ENCODE assay signal across 11 cellular contexts in the genomic region with DNA sequence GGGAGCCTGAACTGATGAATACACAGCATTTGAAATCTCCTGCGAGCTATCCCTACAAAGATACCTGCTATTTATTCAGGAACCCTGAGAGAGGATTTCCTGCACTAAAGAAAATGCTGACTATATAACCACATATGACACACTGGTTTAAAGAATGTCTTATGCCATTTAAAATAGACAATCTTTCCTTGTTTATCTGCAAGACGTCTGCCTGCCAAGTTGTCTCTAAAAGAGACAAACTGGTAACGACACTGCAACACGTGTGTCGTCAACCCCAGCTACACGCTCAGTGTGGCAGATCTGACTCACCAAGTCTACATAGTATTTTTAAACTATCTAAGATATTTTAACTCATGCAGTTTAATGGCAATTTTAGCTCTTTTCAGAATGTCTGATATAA. TPM values are rescaled to one million over a fixed set of nuclear protein-coding genes. Genes with fewer than 3 reads are reported as not detected.
DNase-seq lines count a peak whose midpoint lies in the region; ATAC-seq and TF ChIP-seq lines count a peak whose summit lies in the region.
"Had no signal": no experiment of that assay in that cellular context is flagged by ENCODE, and none has a peak within 500 bp of the region (broad histone marks: within the 10 kb centered on the region; RNA-seq: fewer than 3 reads in every experiment).

No MANE protein-coding gene starts in this region.

- no peak overlapping the region for H2BK15ac ChIP-seq in IMR-90 (ENCODE audit: low read depth, low read length)

- peaks cover 18 to 69% of the 10 kb centered on the region in 2 experiments for H3K79me1 ChIP-seq in IMR-90 (ENCODE audit: low read depth in 1 of 2, low read length in 2 of 2)

- CTCF ChIA-PET in IMR-90 (lab: Yijun Ruan, JAX): interaction anchor here (1.1 to 1.6 kb wide), 2 partner anchors 13 to 55 kb away, joined by 3 to 5 read pairs; no protein-coding TSS in a partner anchor
- CTCF ChIA-PET in CD4-positive, alpha-beta T cell (lab: Charles Lee): no interaction called here

- peak; percentile 33 for ATAC-seq in IMR-90 (ENCODE audit: low read depth)
- ATAC-seq in CD4-positive, alpha-beta T cell (ENCODE audit: poor library complexity): no peak
- ATAC-seq: Panc1 had no signal

- H3K9me1 ChIP-seq in IMR-90 (ENCODE audit: insufficient read depth, low read length): peaks cover 18% of the 10 kb centered on the region

- H3K36me3 ChIP-seq in IMR-90 (ENCODE audit: control insufficient read depth, insufficient read depth, low read length) (no peaks in the 10 kb centered on the region), skeletal muscle satellite cell (ENCODE audit: insufficient read depth, low read length) (no peaks in the 10 kb centered on the region)

- no peak overlapping the region for H2BK20ac ChIP-seq in IMR-90 (ENCODE audit: low read depth, low read length)

- no peak overlapping the region for H3K18ac ChIP-seq in IMR-90 (ENCODE audit: low read depth, low read length)

- H2AK9ac ChIP-seq in IMR-90 (replicated peaks; ENCODE audit: low read depth, low read length, poor library complexity): no peak overlapping the region

- no peak overlapping the region for H2BK120ac ChIP-seq in IMR-90 (ENCODE audit: low read depth, low read length)

- no TSS peak for BruUV-seq in IMR-90 (replicated peaks; lab: Mats Ljungman, UMichigan)

- TF ChIP-seq RAD21 in IMR-90 (IDR thresholded peaks at IDR 0.05; ENCODE audit: low read length): no peak

- no peak overlapping the region for H2AK5ac ChIP-seq in IMR-90 (ENCODE audit: low read depth, low read length)

- no peak overlapping the region for H3K4ac ChIP-seq in IMR-90 (ENCODE audit: low read depth, low read length)

- H3K9me3 ChIP-seq in IMR-90 (ENCODE audit: control insufficient read depth, insufficient read depth, low read length) (no peaks in the 10 kb centered on the region), skeletal muscle satellite cell (replicated peaks; ENCODE audit: low read length) (no peaks in the 10 kb centered on the region)
- no peaks in the 10 kb centered on the region for H3K9me3 ChIP-seq in CD4-positive, alpha-beta T cell (ENCODE audit: control insufficient read depth, low read length)

- no peak overlapping the region for H2BK5ac ChIP-seq in IMR-90 (ENCODE audit: low read depth, low read length, poor library complexity, severe bottlenecking)

- H3K9ac ChIP-seq in IMR-90 (ENCODE audit: low read depth, low read length) (no peak overlapping the region), skeletal muscle satellite cell (ENCODE audit: low read depth, low read length) (peak overlapping the region; percentile 26)

- TF ChIP-seq POLR2A in IMR-90 (IDR thresholded peaks at IDR 0.05; ENCODE audit: low read depth, low read length): no peak

- no CpG with 5 or more reads among the region's 6 CpGs for WGBS in IMR-90 (ENCODE audit: extremely low coverage in 2 of 2, insufficient read length in 1 of 2), 2 experiments

- no peak overlapping the region for H2AFZ ChIP-seq in IMR-90 (replicated peaks; ENCODE audit: low read length, poor library complexity)

- peaks cover 49% of the 10 kb centered on the region for H3K4me1 Mint-ChIP-seq in glutamatergic neuron (ENCODE audit: low read depth, unreplicated experiment)
- H3K4me1 Mint-ChIP-seq in nephron progenitor cell: peaks cover 46% of the 10 kb centered on the region
- peaks cover 22% of the 10 kb centered on the region for H3K4me1 Mint-ChIP-seq in CD4-positive, alpha-beta T cell (ENCODE audit: low read depth)

- H3K4me2 ChIP-seq in IMR-90 (ENCODE audit: low read depth, low read length): peak overlapping the region; percentile 31; the same call in 1 of the 2 replicates
- H3K4me2 ChIP-seq in skeletal muscle satellite cell (ENCODE audit: low read length): peak overlapping the region; percentile 47

- peaks cover 3% of the 10 kb centered on the region for H3K9me3 Mint-ChIP-seq in glutamatergic neuron (ENCODE audit: unreplicated experiment)
- no peaks in the 10 kb centered on the region for H3K9me3 Mint-ChIP-seq in nephron progenitor cell
- H3K9me3 Mint-ChIP-seq in CD4-positive, alpha-beta T cell: no peaks in the 10 kb centered on the region

- no peak overlapping the region for H3K56ac ChIP-seq in IMR-90 (ENCODE audit: extremely low read depth, insufficient read depth, low read length)

- peaks cover 40% of the 10 kb centered on the region for H4K20me1 ChIP-seq in IMR-90 (ENCODE audit: insufficient read depth, low read length)

- peaks cover 17% of the 10 kb centered on the region for H3K4me1 ChIP-seq in IMR-90 (ENCODE audit: control insufficient read depth, insufficient read depth, low read length)
- peaks cover 44% of the 10 kb centered on the region for H3K4me1 ChIP-seq in skeletal muscle satellite cell (ENCODE audit: control insufficient read depth, insufficient read depth, low read length)

- H3K36me3 Mint-ChIP-seq in glutamatergic neuron (ENCODE audit: unreplicated experiment) (no peaks in the 10 kb centered on the region), nephron progenitor cell (ENCODE audit: low read depth) (peaks cover 22% of the 10 kb centered on the region)
- H3K36me3 Mint-ChIP-seq in CD4-positive, alpha-beta T cell (ENCODE audit: low read depth): no peaks in the 10 kb centered on the region

- peak; percentile 69 for DNase-seq in IMR-90
- DNase-seq in dorsolateral prefrontal cortex: peak in 4 of 10 donors; percentile 43 to 57 (median 54)
- DNase-seq in inferior parietal cortex (ENCODE audit: extremely low spot score): peak; percentile 59
- DNase-seq in activated CD4-positive, alpha-beta T cell treated with anti-CD3 and anti-CD28 coated beads for 1 hour: no peak
- no peak for DNase-seq in glutamatergic neuron
- no peak for DNase-seq in nephron progenitor cell
- no peak for DNase-seq in CD4-positive, alpha-beta T cell
- DNase-seq: activated CD4-positive, CD25-positive, alpha-beta regulatory T cell; NCI-H1694 treated with DMSO at 0.1 percent for 48 hours had no signal

- no peak overlapping the region for H3K27ac ChIP-seq in IMR-90 (ENCODE audit: insufficient read depth, low read length)
- H3K27ac ChIP-seq in dorsolateral prefrontal cortex: peak overlapping the region in 50 of 59 donors; percentile 1 to 83 (median 47)
- no peak overlapping the region for H3K27ac ChIP-seq in CD4-positive, alpha-beta T cell (ENCODE audit: low read depth, low read length)

- no peak overlapping the region for H3K14ac ChIP-seq in IMR-90 (replicated peaks; ENCODE audit: low read depth, low read length)

- in situ Hi-C loops in IMR-90 (cut with MboI; ENCODE audit: low sequenced_read_pairs): no loop called here

- H3K4me3 ChIP-seq in IMR-90 (ENCODE audit: insufficient read depth, low read depth, low read length): no peak overlapping the region
- peak overlapping the region in 24 of 59 donors; percentile 0 to 40 (median 16) for H3K4me3 ChIP-seq in dorsolateral prefrontal cortex
- peak overlapping the region; percentile 1 for H3K4me3 ChIP-seq in skeletal muscle satellite cell (ENCODE audit: low read length)

- H3K27me3 ChIP-seq in IMR-90 (ENCODE audit: control insufficient read depth, insufficient read depth, low read length) (no peaks in the 10 kb centered on the region), dorsolateral prefrontal cortex (no peaks in the 10 kb centered on the region), skeletal muscle satellite cell (ENCODE audit: control insufficient read depth, insufficient read depth, low read length) (no peaks in the 10 kb centered on the region)
- H3K27me3 ChIP-seq in CD4-positive, alpha-beta T cell (ENCODE audit: control insufficient read depth, insufficient read depth, low read length): no peaks in the 10 kb centered on the region

- no peak overlapping the region for H3K23ac ChIP-seq in IMR-90 (ENCODE audit: low read depth, low read length)

- H3K27me3 Mint-ChIP-seq in glutamatergic neuron (ENCODE audit: unreplicated experiment): no peaks in the 10 kb centered on the region
- H3K27me3 Mint-ChIP-seq in nephron progenitor cell (ENCODE audit: low read depth, poor library complexity): no peaks in the 10 kb centered on the region
- H3K27me3 Mint-ChIP-seq in CD4-positive, alpha-beta T cell: no peaks in the 10 kb centered on the region

- dilution Hi-C loops in IMR-90 (cut with HindIII; ENCODE audit: low sequenced_read_pairs, unreplicated experiment): no loop called here

- POLR2A ChIA-PET in IMR-90 (lab: Charles Lee; ENCODE audit: unreplicated experiment): interaction anchor here (0.6 kb wide), 1 partner anchor 24 kb away, joined by 3 read pairs; no protein-coding TSS in a partner anchor
- POLR2A ChIA-PET in CD4-positive, alpha-beta T cell (lab: Charles Lee): no interaction called here

- no peak overlapping the region for H4K8ac ChIP-seq in IMR-90 (ENCODE audit: low read depth in 2 of 2, low read length in 2 of 2)

- no peak overlapping the region for H4K5ac ChIP-seq in IMR-90 (ENCODE audit: low read depth, low read length)

- no peak overlapping the region for H4K91ac ChIP-seq in IMR-90 (ENCODE audit: insufficient read depth, low read depth, low read length)

- intact Hi-C loops in IMR-90 (cut with micrococcal nuclease): loop anchor here (2.0 kb wide), 1 partner anchor 41 kb away; no protein-coding TSS in a partner anchor
- intact Hi-C loops in dorsolateral prefrontal cortex (cut with DNase I): no loop called here
- intact Hi-C loops in CD4-positive, alpha-beta T cell (cut with DNase I, micrococcal nuclease): no loop called here

- H3K4me3 Mint-ChIP-seq in glutamatergic neuron (ENCODE audit: unreplicated experiment) (no peak overlapping the region), nephron progenitor cell (no peak overlapping the region)
- H3K4me3 Mint-ChIP-seq in CD4-positive, alpha-beta T cell: no peak overlapping the region

- TF ChIP-seq CTCF in IMR-90 (conservative IDR thresholded peaks at IDR 0.05; ENCODE audit: low read depth, low read length) (no peak), dorsolateral prefrontal cortex (IDR thresholded peaks at IDR 0.05 in 54 of 56, conservative IDR thresholded peaks at IDR 0.05 in 2 of 56; ENCODE audit: low read depth in 1 of 56, partially characterized antibody in 56 of 56) (no peak), glutamatergic neuron (IDR thresholded peaks at IDR 0.05; ENCODE audit: partially characterized antibody, unreplicated experiment) (no peak), nephron progenitor cell (IDR thresholded peaks at IDR 0.05) (no peak)
- TF ChIP-seq CTCF in CD4-positive, alpha-beta T cell (IDR thresholded peaks at IDR 0.05): no peak

- H3K27ac Mint-ChIP-seq in glutamatergic neuron (ENCODE audit: unreplicated experiment) (no peak overlapping the region), nephron progenitor cell (no peak overlapping the region)
- H3K27ac Mint-ChIP-seq in CD4-positive, alpha-beta T cell: no peak overlapping the region

TF ChIP-seq in IMR-90, 13 proteins besides CTCF, POLR2A, EP300 and RAD21 (continues in another document):
- 0 out of 2 replicates have a peak, but pooled peaks have one; percentile 5 for TF ChIP-seq FOS (IDR thresholded peaks at IDR 0.05; ENCODE audit: low read depth, low read length)

RNA-seq across cellular contexts. Expression of a gene that starts 42.7 kb away (rescaled TPM):
- total RNA-seq in IMR-90 (2012; rRNA removed): 191 and 196 TPM in 2 replicates
- polyA plus RNA-seq in IMR-90 (2012; rRNA removed): 503 and 530 TPM in 2 replicates
- 488 and 558 TPM in 2 replicates for polyA plus RNA-seq in IMR-90 (2012; cell fraction: cytosol; rRNA removed)
- polyA plus RNA-seq in IMR-90 (2012; cell fraction: nucleus; rRNA removed; ENCODE audit: low replicate concordance): 167 and 391 TPM in 2 replicates
- total RNA-seq in dorsolateral prefrontal cortex: 1,000 to 10,000 TPM in 97 of 120 experiments, 100 to 1,000 TPM in 23; 450 to 1,423 (median 1,116) TPM
- 261 and 279 TPM in 2 replicates for total RNA-seq in skeletal muscle satellite cell (2012; rRNA removed)
- 735 TPM for total RNA-seq in glutamatergic neuron (ENCODE audit: unreplicated experiment)
- total RNA-seq in CD4-positive, alpha-beta T cell: 10 to 100 TPM; 43.6 to 44.4 TPM

Comparison
In these comparisons a context has a peak if more than half of its experiments do, and no peak if none do; other contexts are left out.
1. DNase-seq: peak in IMR-90 (single experiment) and inferior parietal cortex (single experiment); none in activated CD4-positive, alpha-beta T cell treated with anti-CD3 and anti-CD28 coated beads for 1 hour (single experiment), glutamatergic neuron (single experiment), nephron progenitor cell (single experiment) and CD4-positive, alpha-beta T cell (0 of 10).
2. H3K27ac ChIP-seq: peak in dorsolateral prefrontal cortex (50 of 59); none in IMR-90 (single experiment) and CD4-positive, alpha-beta T cell (single experiment).